ENCODE assay signal across 22 cellular contexts in genomic region chr5:120927923-120928322, GRCh38.
A peak's percentile ranks its signal among the peaks of the same experiment; 100 is the strongest.
DNase-seq lines count a peak whose midpoint lies in the region; ATAC-seq, FAIRE-seq and TF ChIP-seq lines count a peak whose summit lies in the region.
"Had no signal": no experiment of that assay in that cellular context is flagged by ENCODE, and none has a peak within 500 bp of the region (broad histone marks: within the 10 kb centered on the region; RNA-seq: fewer than 3 reads in every experiment).

No MANE protein-coding gene starts in this region.

- H3K4me1 ChIP-seq in HepG2 (ENCODE audit: insufficient read depth, low read length) (no peaks in the 10 kb centered on the region), gastroesophageal sphincter (no peaks in the 10 kb centered on the region)

- H3K27me3 ChIP-seq in HepG2 (ENCODE audit: control insufficient read depth in 1 of 2, insufficient read depth in 2 of 2, low read length in 2 of 2) (no peaks in the 10 kb centered on the region), gastroesophageal sphincter (no peaks in the 10 kb centered on the region)
- H3K27me3 ChIP-seq: BLaER1 treated with 17β-estradiol and CSF1 and Interleukin-3, amounts not matched to agents 10 nM and 100 nM had no signal

- H3K9ac ChIP-seq in SK-N-MC (ENCODE audit: insufficient read length) (no peak overlapping the region), HepG2 (ENCODE audit: insufficient read depth, low read depth, low read length) (no peak overlapping the region)
- H3K9ac ChIP-seq: BLaER1 treated with 17β-estradiol and CSF1 and Interleukin-3, amounts not matched to agents 10 nM and 100 nM had no signal

- DNase-seq in HuH-7 (ENCODE audit: low spot score) (peak; percentile 57), SK-N-MC (ENCODE audit: low read depth, low spot score) (no peak), HepG2 (ENCODE audit: low spot score) (no peak), HCEC 1CT (no peak)
- DNase-seq: ACHN; CD8-positive, alpha-beta T cell; GOT3; KBM-7; MM.1S; NCI-H1092 treated with DMSO at 0.1 percent for 48 hours; NCI-H1436 treated with DMSO at 0.1 percent for 48 hours; NCI-H2029; NCI-H226; NCI-H510A treated with DMSO at 0.1 percent for 48 hours; NCI-H748 treated with DMSO at 0.1 percent for 48 hours had no signal

- H4K20me1 ChIP-seq in HepG2 (ENCODE audit: insufficient read depth, low read length) = no peaks in the 10 kb centered on the region
- H4K20me1 ChIP-seq: BLaER1 treated with 17β-estradiol and CSF1 and Interleukin-3, amounts not matched to agents 10 nM and 100 nM had no signal

- TF ChIP-seq CTCF in HepG2 (CRISPR knock-in tag; IDR thresholded peaks at IDR 0.05) (no peak), gastroesophageal sphincter (IDR thresholded peaks at IDR 0.05) (no peak)

- in situ Hi-C loops in HepG2 (cut with HindIII; ENCODE audit: extremely low pct_ligation_motif_present, low pct_unique_long_range_greater_than_20kb) = no loop called here

- intact Hi-C loops in HepG2 (cut with micrococcal nuclease; ENCODE audit: unreplicated experiment) = no loop called here

- POLR2A ChIA-PET in HepG2 (lab: Yijun Ruan, JAX) = no interaction called here

- H3K9me3 ChIP-seq in SK-N-MC (ENCODE audit: low read depth, low read length) = no peaks in the 10 kb centered on the region
- H3K9me3 ChIP-seq in HepG2 (ENCODE audit: low read length) = no peaks in the 10 kb centered on the region
- no peaks in the 10 kb centered on the region for H3K9me3 ChIP-seq in gastroesophageal sphincter

- TF ChIP-seq EP300 in HepG2 (IDR thresholded peaks at IDR 0.05; ENCODE audit: low read depth in 2 of 2, low read length in 2 of 2) (no peak), HepG2 (CRISPR knock-in tag; IDR thresholded peaks at IDR 0.05; ENCODE audit: borderline replicate concordance) (no peak), gastroesophageal sphincter (IDR thresholded peaks at IDR 0.05) (no peak)

- peak overlapping the region; percentile 23 for H2AFZ ChIP-seq in HepG2 (ENCODE audit: low read length)

- no peaks in the 10 kb centered on the region for H3K36me3 ChIP-seq in SK-N-MC (ENCODE audit: insufficient read depth, low read length)
- H3K36me3 ChIP-seq in HepG2 (replicated peaks in 1 of 2; ENCODE audit: control insufficient read depth in 1 of 2, insufficient read depth in 2 of 2, low read length in 2 of 2) = no peaks in the 10 kb centered on the region
- H3K36me3 ChIP-seq in gastroesophageal sphincter = no peaks in the 10 kb centered on the region
- H3K36me3 ChIP-seq: BLaER1 treated with 17β-estradiol and CSF1 and Interleukin-3, amounts not matched to agents 10 nM and 100 nM had no signal

- no peak overlapping the region for H3K4me2 ChIP-seq in HepG2 (ENCODE audit: low read depth, low read length)
- H3K4me2 ChIP-seq: BLaER1 treated with 17β-estradiol and CSF1 and Interleukin-3, amounts not matched to agents 10 nM and 100 nM had no signal

- no TSS peak for BruUV-seq in HepG2 (replicated peaks; lab: Mats Ljungman, UMichigan)

- TF ChIP-seq POLR2A in HepG2 (IDR thresholded peaks at IDR 0.05; ENCODE audit: insufficient read depth in 1 of 2, low read depth in 2 of 2, low read length in 2 of 2) = no peak
- no peak for TF ChIP-seq POLR2A in gastroesophageal sphincter (IDR thresholded peaks at IDR 0.05)

- no peak for FAIRE-seq in HepG2 (lab: Jason Lieb, UNC)
- FAIRE-seq: G401.6, GM18507, RCC 7860 had no signal

- H3K79me2 ChIP-seq in HepG2 (ENCODE audit: insufficient read depth, low read length) = no peaks in the 10 kb centered on the region

- peak overlapping the region; percentile 74 for H3K27ac ChIP-seq in SK-N-MC
- no peak overlapping the region for H3K27ac ChIP-seq in HepG2 (ENCODE audit: extremely low read length, insufficient read depth, low read length)
- no peak overlapping the region for H3K27ac ChIP-seq in gastroesophageal sphincter
- H3K27ac ChIP-seq: BLaER1 treated with 17β-estradiol and CSF1 and Interleukin-3, amounts not matched to agents 10 nM and 100 nM had no signal

- ATAC-seq in HepG2 (peak; percentile 58; the same call in 2 of the 3 replicates), HG02884 (IDR thresholded peaks at IDR 0.05; ENCODE audit: unreplicated experiment) (no peak), HG02885 (IDR thresholded peaks at IDR 0.05; ENCODE audit: poor library complexity, unreplicated experiment) (no peak), gastroesophageal sphincter (no peak)
- ATAC-seq: CD8-positive, alpha-beta T cell had no signal

- CTCF ChIA-PET in HepG2 (lab: Yijun Ruan, JAX; ENCODE audit: low intra/inter-chr PET ratio, low total read pairs) = no interaction called here

- H3K4me3 ChIP-seq in SK-N-MC (no peak overlapping the region), HepG2 (replicated peaks in 1 of 3; ENCODE audit: insufficient read depth in 1 of 3, low read depth in 2 of 3, low read length in 3 of 3) (no peak overlapping the region), gastroesophageal sphincter (no peak overlapping the region)
- H3K4me3 ChIP-seq: BLaER1 treated with 17β-estradiol and CSF1 and Interleukin-3, amounts not matched to agents 10 nM and 100 nM had no signal

- 0% methylated on average over 1 of the region's 1 CpG for WGBS in HepG2 (ENCODE audit: low lambda C conversion rate)
- WGBS in gastroesophageal sphincter (ENCODE audit: low coverage in 1 of 2), 2 donors = 32 to 50% methylated on average over 1 of the region's 1 CpG

- TF ChIP-seq RAD21 in HepG2 (CRISPR knock-in tag; IDR thresholded peaks at IDR 0.05) = no peak

TF ChIP-seq in HepG2, 621 proteins besides CTCF, POLR2A, EP300 and RAD21:
- peak; percentile 67; the same call in 1 of the 2 replicates for TF ChIP-seq ONECUT2 (CRISPR knock-in tag; IDR thresholded peaks at IDR 0.05)
- TF ChIP-seq GZF1 (CRISPR knock-in tag; IDR thresholded peaks at IDR 0.05) = no peak
- peak; percentile 74 for TF ChIP-seq KAT2B (IDR thresholded peaks at IDR 0.05; ENCODE audit: borderline replicate concordance, low read depth, low read length)
- TF ChIP-seq ZNF136 (CRISPR knock-in tag; IDR thresholded peaks at IDR 0.05; ENCODE audit: low read depth) = no peak
- no peak for TF ChIP-seq ZNF609 (CRISPR knock-in tag; IDR thresholded peaks at IDR 0.05; ENCODE audit: borderline replicate concordance)
- no peak for TF ChIP-seq GABPA (IDR thresholded peaks at IDR 0.05; ENCODE audit: low read depth, low read length)
- no peak for TF ChIP-seq GABPA (CRISPR knock-in tag; IDR thresholded peaks at IDR 0.05; ENCODE audit: low read depth)
- TF ChIP-seq TFDP2 (CRISPR knock-in tag; IDR thresholded peaks at IDR 0.05) = no peak
- no peak for TF ChIP-seq MEIS2 (CRISPR knock-in tag; IDR thresholded peaks at IDR 0.05)
- TF ChIP-seq ZNF556 (CRISPR knock-in tag; IDR thresholded peaks at IDR 0.05; ENCODE audit: borderline replicate concordance) = no peak
- no peak for TF ChIP-seq ZNF652 (CRISPR knock-in tag; IDR thresholded peaks at IDR 0.05; ENCODE audit: borderline replicate concordance, low read depth)
- TF ChIP-seq NR2C2 (CRISPR knock-in tag; IDR thresholded peaks at IDR 0.05; ENCODE audit: borderline replicate concordance) = no peak
- TF ChIP-seq ZNF253 (CRISPR knock-in tag; IDR thresholded peaks at IDR 0.05; ENCODE audit: borderline replicate concordance) = no peak
- no peak for TF ChIP-seq ATF7 (IDR thresholded peaks at IDR 0.05)
- no peak for TF ChIP-seq ATF7 (CRISPR knock-in tag; IDR thresholded peaks at IDR 0.05)
